8 cellular contexts compared by ENCODE assay signal in the genomic region with DNA sequence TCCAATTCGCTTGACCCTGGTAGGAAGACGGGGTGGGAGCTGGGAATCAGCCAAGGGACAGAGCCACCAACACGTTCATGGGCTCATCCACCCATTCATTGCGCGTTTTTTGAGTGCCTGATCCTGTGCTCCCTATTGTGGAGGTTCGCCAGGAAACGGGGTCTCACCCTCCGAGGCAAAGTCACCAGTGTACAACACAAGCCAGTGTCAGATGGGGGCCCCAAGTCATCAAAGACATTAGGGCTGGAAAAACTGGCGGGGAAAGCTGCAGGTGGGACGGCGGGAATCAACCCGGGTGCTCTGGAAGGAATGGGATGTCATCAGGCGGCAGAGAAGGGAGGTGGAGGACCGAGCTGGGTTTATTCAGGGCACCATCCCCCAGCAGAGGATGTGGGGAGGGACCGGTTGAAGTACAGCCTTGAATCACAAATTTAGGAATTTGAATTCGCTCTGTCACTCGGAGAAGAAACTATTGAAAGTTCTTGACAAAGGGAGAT. TPM values are rescaled to one million over a fixed set of nuclear protein-coding genes. Genes with fewer than 3 reads are reported as not detected.
DNase-seq lines count a peak whose midpoint lies in the region; ATAC-seq and TF ChIP-seq lines count a peak whose summit lies in the region.

No MANE protein-coding gene starts in this region.

- H3K27ac Mint-ChIP-seq in endodermal cell: no peak overlapping the region

- ATAC-seq in HG03196 (IDR thresholded peaks at IDR 0.05; ENCODE audit: unreplicated experiment) (no peak), HG03342 (IDR thresholded peaks at IDR 0.05; ENCODE audit: unreplicated experiment) (no peak)

- no peak for TF ChIP-seq CTCF in endodermal cell (conservative IDR thresholded peaks at IDR 0.05)

- H3K9ac ChIP-seq in endodermal cell (ENCODE audit: extremely low read depth, low read length, poor library complexity, severe bottlenecking) (no peak overlapping the region), mucosa of rectum (ENCODE audit: low read depth in 1 of 2, low read length in 2 of 2) (peak overlapping the region; percentile 70 to 77)

- H3K27me3 ChIP-seq in endodermal cell (ENCODE audit: control insufficient read depth, insufficient read depth, low read length, poor library complexity, severe bottlenecking): peaks cover 48% of the 10 kb centered on the region
- peaks cover 15 to 28% of the 10 kb centered on the region in 2 donors for H3K27me3 ChIP-seq in mucosa of rectum (ENCODE audit: control insufficient read depth in 2 of 2, insufficient read depth in 2 of 2, low read length in 2 of 2)

- peak; percentile 4 for DNase-seq in stimulated activated CD4-positive, alpha-beta T cell treated with anti-CD3 and anti-CD28 coated beads, Interleukin-15, amount 100 ng/mL, for 24 hours
- DNase-seq in stimulated activated CD4-positive, alpha-beta T cell treated with anti-CD3 and anti-CD28 coated beads, Interleukin-2, amount 100 ng/mL, for 24 hours: no peak
- DNase-seq in endodermal cell: peak; percentile 71
- DNase-seq in NCI-H2107 (lab: John Stamatoyannopoulos, UW): no peak
- DNase-seq in A172 (ENCODE audit: low spot score): no peak

- H3K4me3 ChIP-seq in endodermal cell (ENCODE audit: low read length) (peak overlapping the region; percentile 80), mucosa of rectum (ENCODE audit: low read length in 2 of 2) (peak overlapping the region; percentile 53 to 65)

- peak overlapping the region; percentile 65 for H3K4me3 Mint-ChIP-seq in endodermal cell

- peaks cover 3% of the 10 kb centered on the region for H3K9me3 Mint-ChIP-seq in endodermal cell

- no peaks in the 10 kb centered on the region for H3K4me1 Mint-ChIP-seq in endodermal cell

- H3K36me3 ChIP-seq in endodermal cell (ENCODE audit: control insufficient read depth, insufficient read depth, low read length): no peaks in the 10 kb centered on the region
- no peaks in the 10 kb centered on the region for H3K36me3 ChIP-seq in mucosa of rectum (ENCODE audit: control insufficient read depth in 2 of 2, insufficient read depth in 2 of 2, low read length in 2 of 2)

- peaks cover 53% of the 10 kb centered on the region for H3K27me3 Mint-ChIP-seq in endodermal cell (ENCODE audit: insufficient read depth)

- H3K9me3 ChIP-seq in endodermal cell (ENCODE audit: control insufficient read depth, low read length) (no peaks in the 10 kb centered on the region), mucosa of rectum (ENCODE audit: control insufficient read depth in 2 of 2, low read length in 2 of 2) (peaks cover 0 to under 1% of the 10 kb centered on the region in 2 donors)

- WGBS in endodermal cell (ENCODE audit: insufficient coverage in 1 of 2, insufficient read length in 1 of 2), 2 experiments: 9 to 12% methylated on average over 13 to 17 of the region's 17 CpGs

- H3K4me1 ChIP-seq in endodermal cell (ENCODE audit: control insufficient read depth, insufficient read depth, low read length): no peaks in the 10 kb centered on the region
- peaks cover 13 to 19% of the 10 kb centered on the region in 2 donors for H3K4me1 ChIP-seq in mucosa of rectum (ENCODE audit: control insufficient read depth in 2 of 2, insufficient read depth in 2 of 2, low read length in 2 of 2)

- no peaks in the 10 kb centered on the region for H3K36me3 Mint-ChIP-seq in endodermal cell (ENCODE audit: low read depth)

- H3K27ac ChIP-seq in endodermal cell (ENCODE audit: low read depth, low read length): no peak overlapping the region
- peak overlapping the region; percentile 83 to 87 for H3K27ac ChIP-seq in mucosa of rectum (ENCODE audit: low read depth in 2 of 2, low read length in 2 of 2)

RNA-seq across cellular contexts. Expression of a gene that starts 0.7 kb away (rescaled TPM):
- total RNA-seq in endodermal cell: 10 to 100 TPM; 12.7 to 18.3 TPM
- 23.4 TPM for polyA plus RNA-seq in endodermal cell (2013, experiment 1 of 2)
- 22.2 TPM for polyA plus RNA-seq in endodermal cell (2013, experiment 2 of 2)
- total RNA-seq in A172 (2014; rRNA removed; shearing (Covaris generic)): 52.1 and 57.5 TPM in 2 replicates

Comparison
In these comparisons a context has a peak if more than half of its experiments do, and no peak if none do; other contexts are left out.
1. DNase-seq: peak in stimulated activated CD4-positive, alpha-beta T cell treated with anti-CD3 and anti-CD28 coated beads, Interleukin-15, amount 100 ng/mL, for 24 hours (single experiment) and endodermal cell (single experiment); none in stimulated activated CD4-positive, alpha-beta T cell treated with anti-CD3 and anti-CD28 coated beads, Interleukin-2, amount 100 ng/mL, for 24 hours (0 of 2), NCI-H2107 (single experiment) and A172 (single experiment).